Comparison of ENCODE assay signal across 1 cellular context in the genomic region with DNA sequence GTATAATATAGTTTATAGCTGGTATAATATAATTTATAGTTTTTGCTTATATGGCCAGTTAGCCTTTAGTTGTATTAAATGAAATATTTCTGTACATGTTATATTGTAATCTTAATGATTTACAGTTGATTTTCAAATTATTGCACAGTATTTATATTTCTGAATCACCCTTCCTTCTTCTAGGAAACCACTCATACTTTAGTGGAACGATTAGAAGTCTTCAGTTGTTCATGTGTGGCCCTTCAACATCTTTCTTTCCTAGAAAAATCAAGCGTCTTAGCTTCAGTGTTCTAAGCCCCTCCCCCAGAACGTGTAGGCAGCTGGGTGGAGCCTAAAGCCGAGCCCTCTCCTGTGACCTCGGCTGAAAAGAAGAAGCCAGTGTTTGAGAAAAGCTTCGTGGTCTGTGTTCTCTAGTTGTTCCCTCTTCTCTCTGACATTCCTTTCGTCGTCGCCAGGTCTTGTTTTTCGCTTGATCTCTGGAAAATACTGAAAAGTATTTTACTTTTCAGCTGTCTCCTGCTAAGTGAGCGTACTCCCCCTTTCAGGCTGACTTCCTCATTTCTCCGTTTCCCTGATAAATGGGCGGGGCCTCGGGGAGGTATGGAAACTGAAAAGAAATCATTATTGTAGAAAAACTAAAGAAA.
TF ChIP-seq lines count a peak whose summit lies in the region.

A gene with protein sequence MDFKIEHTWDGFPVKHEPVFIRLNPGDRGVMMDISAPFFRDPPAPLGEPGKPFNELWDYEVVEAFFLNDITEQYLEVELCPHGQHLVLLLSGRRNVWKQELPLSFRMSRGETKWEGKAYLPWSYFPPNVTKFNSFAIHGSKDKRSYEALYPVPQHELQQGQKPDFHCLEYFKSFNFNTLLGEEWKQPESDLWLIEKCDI (plus strand): TSS at position 342 of the 644 bp plus-strand sequence. CDS start 6,459 bp downstream, outside the sequence.

TF ChIP-seq in HepG2, 621 proteins besides CTCF, POLR2A, EP300 and RAD21 (continued from another document and continues in another):
- TF ChIP-seq, protein P1, sequence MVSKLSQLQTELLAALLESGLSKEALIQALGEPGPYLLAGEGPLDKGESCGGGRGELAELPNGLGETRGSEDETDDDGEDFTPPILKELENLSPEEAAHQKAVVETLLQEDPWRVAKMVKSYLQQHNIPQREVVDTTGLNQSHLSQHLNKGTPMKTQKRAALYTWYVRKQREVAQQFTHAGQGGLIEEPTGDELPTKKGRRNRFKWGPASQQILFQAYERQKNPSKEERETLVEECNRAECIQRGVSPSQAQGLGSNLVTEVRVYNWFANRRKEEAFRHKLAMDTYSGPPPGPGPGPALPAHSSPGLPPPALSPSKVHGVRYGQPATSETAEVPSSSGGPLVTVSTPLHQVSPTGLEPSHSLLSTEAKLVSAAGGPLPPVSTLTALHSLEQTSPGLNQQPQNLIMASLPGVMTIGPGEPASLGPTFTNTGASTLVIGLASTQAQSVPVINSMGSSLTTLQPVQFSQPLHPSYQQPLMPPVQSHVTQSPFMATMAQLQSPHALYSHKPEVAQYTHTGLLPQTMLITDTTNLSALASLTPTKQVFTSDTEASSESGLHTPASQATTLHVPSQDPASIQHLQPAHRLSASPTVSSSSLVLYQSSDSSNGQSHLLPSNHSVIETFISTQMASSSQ (IDR thresholded peaks at IDR 0.05; ENCODE audit: low read depth), result no peak
- TF ChIP-seq, protein P1 (CRISPR knock-in tag; IDR thresholded peaks at IDR 0.05; ENCODE audit: borderline replicate concordance), result no peak
- TF ChIP-seq ATF7 (IDR thresholded peaks at IDR 0.05), result no peak
- TF ChIP-seq ATF7 (CRISPR knock-in tag; IDR thresholded peaks at IDR 0.05), result no peak
- no peak for TF ChIP-seq ZNF484 (CRISPR knock-in tag; IDR thresholded peaks at IDR 0.05; ENCODE audit: borderline replicate concordance, low read depth)
- TF ChIP-seq RFXANK (CRISPR knock-in tag; IDR thresholded peaks at IDR 0.05), result no peak
- TF ChIP-seq RFX5 (IDR thresholded peaks at IDR 0.05; ENCODE audit: low read depth, low read length), result no peak
- peak; percentile 33; the same call in 1 of the 2 replicates for TF ChIP-seq NR2F6 (IDR thresholded peaks at IDR 0.05)
- TF ChIP-seq NR2F6 (CRISPR knock-in tag; IDR thresholded peaks at IDR 0.05), result no peak
- TF ChIP-seq DR1 (CRISPR knock-in tag; IDR thresholded peaks at IDR 0.05), result no peak
- peak; percentile 69 for TF ChIP-seq POLR2AphosphoS5 (IDR thresholded peaks at IDR 0.05; ENCODE audit: low read depth, low read length)
- no peak for TF ChIP-seq TOPORS (CRISPR knock-in tag; IDR thresholded peaks at IDR 0.05)
- no peak for TF ChIP-seq KLF6 (CRISPR knock-in tag; IDR thresholded peaks at IDR 0.05)
- TF ChIP-seq, protein P2, sequence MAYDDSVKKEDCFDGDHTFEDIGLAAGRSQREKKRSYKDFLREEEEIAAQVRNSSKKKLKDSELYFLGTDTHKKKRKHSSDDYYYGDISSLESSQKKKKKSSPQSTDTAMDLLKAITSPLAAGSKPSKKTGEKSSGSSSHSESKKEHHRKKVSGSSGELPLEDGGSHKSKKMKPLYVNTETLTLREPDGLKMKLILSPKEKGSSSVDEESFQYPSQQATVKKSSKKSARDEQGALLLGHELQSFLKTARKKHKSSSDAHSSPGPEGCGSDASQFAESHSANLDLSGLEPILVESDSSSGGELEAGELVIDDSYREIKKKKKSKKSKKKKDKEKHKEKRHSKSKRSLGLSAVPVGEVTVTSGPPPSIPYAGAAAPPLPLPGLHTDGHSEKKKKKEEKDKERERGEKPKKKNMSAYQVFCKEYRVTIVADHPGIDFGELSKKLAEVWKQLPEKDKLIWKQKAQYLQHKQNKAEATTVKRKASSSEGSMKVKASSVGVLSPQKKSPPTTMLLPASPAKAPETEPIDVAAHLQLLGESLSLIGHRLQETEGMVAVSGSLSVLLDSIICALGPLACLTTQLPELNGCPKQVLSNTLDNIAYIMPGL (CRISPR knock-in tag; IDR thresholded peaks at IDR 0.05; ENCODE audit: borderline replicate concordance in 1 of 2, low read depth in 1 of 2), result peak in 1 of 2 experiments; percentile 45; a peak in 1 of 4 replicates
- TF ChIP-seq TP53 (CRISPR knock-in tag; conservative IDR thresholded peaks at IDR 0.05), result no peak
- TF ChIP-seq, protein P3, sequence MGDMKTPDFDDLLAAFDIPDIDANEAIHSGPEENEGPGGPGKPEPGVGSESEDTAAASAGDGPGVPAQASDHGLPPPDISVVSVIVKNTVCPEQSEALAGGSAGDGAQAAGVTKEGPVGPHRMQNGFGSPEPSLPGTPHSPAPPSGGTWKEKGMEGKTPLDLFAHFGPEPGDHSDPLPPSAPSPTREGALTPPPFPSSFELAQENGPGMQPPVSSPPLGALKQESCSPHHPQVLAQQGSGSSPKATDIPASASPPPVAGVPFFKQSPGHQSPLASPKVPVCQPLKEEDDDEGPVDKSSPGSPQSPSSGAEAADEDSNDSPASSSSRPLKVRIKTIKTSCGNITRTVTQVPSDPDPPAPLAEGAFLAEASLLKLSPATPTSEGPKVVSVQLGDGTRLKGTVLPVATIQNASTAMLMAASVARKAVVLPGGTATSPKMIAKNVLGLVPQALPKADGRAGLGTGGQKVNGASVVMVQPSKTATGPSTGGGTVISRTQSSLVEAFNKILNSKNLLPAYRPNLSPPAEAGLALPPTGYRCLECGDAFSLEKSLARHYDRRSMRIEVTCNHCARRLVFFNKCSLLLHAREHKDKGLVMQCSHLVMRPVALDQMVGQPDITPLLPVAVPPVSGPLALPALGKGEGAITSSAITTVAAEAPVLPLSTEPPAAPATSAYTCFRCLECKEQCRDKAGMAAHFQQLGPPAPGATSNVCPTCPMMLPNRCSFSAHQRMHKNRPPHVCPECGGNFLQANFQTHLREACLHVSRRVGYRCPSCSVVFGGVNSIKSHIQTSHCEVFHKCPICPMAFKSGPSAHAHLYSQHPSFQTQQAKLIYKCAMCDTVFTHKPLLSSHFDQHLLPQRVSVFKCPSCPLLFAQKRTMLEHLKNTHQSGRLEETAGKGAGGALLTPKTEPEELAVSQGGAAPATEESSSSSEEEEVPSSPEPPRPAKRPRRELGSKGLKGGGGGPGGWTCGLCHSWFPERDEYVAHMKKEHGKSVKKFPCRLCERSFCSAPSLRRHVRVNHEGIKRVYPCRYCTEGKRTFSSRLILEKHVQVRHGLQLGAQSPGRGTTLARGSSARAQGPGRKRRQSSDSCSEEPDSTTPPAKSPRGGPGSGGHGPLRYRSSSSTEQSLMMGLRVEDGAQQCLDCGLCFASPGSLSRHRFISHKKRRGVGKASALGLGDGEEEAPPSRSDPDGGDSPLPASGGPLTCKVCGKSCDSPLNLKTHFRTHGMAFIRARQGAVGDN (CRISPR knock-in tag; IDR thresholded peaks at IDR 0.05), result no peak
- TF ChIP-seq PHF8 (CRISPR knock-in tag; IDR thresholded peaks at IDR 0.05), result peak; percentile 52; the same call in 1 of the 2 replicates
- TF ChIP-seq WIZ (CRISPR knock-in tag; IDR thresholded peaks at IDR 0.05), result no peak
- no peak for TF ChIP-seq SMAD1 (CRISPR knock-in tag; IDR thresholded peaks at IDR 0.05; ENCODE audit: borderline replicate concordance, low read depth)
- TF ChIP-seq, protein P4, sequence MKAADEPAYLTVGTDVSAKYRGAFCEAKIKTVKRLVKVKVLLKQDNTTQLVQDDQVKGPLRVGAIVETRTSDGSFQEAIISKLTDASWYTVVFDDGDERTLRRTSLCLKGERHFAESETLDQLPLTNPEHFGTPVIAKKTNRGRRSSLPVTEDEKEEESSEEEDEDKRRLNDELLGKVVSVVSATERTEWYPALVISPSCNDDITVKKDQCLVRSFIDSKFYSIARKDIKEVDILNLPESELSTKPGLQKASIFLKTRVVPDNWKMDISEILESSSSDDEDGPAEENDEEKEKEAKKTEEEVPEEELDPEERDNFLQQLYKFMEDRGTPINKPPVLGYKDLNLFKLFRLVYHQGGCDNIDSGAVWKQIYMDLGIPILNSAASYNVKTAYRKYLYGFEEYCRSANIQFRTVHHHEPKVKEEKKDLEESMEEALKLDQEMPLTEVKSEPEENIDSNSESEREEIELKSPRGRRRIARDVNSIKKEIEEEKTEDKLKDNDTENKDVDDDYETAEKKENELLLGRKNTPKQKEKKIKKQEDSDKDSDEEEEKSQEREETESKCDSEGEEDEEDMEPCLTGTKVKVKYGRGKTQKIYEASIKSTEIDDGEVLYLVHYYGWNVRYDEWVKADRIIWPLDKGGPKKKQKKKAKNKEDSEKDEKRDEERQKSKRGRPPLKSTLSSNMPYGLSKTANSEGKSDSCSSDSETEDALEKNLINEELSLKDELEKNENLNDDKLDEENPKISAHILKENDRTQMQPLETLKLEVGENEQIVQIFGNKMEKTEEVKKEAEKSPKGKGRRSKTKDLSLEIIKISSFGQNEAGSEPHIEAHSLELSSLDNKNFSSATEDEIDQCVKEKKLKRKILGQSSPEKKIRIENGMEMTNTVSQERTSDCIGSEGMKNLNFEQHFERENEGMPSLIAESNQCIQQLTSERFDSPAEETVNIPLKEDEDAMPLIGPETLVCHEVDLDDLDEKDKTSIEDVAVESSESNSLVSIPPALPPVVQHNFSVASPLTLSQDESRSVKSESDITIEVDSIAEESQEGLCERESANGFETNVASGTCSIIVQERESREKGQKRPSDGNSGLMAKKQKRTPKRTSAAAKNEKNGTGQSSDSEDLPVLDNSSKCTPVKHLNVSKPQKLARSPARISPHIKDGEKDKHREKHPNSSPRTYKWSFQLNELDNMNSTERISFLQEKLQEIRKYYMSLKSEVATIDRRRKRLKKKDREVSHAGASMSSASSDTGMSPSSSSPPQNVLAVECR (CRISPR knock-in tag; IDR thresholded peaks at IDR 0.05; ENCODE audit: borderline replicate concordance), result peak; percentile 50; the same call in 1 of the 2 replicates
- TF ChIP-seq, protein P5, sequence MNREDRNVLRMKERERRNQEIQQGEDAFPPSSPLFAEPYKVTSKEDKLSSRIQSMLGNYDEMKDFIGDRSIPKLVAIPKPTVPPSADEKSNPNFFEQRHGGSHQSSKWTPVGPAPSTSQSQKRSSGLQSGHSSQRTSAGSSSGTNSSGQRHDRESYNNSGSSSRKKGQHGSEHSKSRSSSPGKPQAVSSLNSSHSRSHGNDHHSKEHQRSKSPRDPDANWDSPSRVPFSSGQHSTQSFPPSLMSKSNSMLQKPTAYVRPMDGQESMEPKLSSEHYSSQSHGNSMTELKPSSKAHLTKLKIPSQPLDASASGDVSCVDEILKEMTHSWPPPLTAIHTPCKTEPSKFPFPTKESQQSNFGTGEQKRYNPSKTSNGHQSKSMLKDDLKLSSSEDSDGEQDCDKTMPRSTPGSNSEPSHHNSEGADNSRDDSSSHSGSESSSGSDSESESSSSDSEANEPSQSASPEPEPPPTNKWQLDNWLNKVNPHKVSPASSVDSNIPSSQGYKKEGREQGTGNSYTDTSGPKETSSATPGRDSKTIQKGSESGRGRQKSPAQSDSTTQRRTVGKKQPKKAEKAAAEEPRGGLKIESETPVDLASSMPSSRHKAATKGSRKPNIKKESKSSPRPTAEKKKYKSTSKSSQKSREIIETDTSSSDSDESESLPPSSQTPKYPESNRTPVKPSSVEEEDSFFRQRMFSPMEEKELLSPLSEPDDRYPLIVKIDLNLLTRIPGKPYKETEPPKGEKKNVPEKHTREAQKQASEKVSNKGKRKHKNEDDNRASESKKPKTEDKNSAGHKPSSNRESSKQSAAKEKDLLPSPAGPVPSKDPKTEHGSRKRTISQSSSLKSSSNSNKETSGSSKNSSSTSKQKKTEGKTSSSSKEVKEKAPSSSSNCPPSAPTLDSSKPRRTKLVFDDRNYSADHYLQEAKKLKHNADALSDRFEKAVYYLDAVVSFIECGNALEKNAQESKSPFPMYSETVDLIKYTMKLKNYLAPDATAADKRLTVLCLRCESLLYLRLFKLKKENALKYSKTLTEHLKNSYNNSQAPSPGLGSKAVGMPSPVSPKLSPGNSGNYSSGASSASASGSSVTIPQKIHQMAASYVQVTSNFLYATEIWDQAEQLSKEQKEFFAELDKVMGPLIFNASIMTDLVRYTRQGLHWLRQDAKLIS (CRISPR knock-in tag; IDR thresholded peaks at IDR 0.05), result no peak
- TF ChIP-seq, protein P6, sequence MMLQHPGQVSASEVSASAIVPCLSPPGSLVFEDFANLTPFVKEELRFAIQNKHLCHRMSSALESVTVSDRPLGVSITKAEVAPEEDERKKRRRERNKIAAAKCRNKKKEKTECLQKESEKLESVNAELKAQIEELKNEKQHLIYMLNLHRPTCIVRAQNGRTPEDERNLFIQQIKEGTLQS (CRISPR knock-in tag; IDR thresholded peaks at IDR 0.05), result no peak
- no peak for TF ChIP-seq CREB1 (IDR thresholded peaks at IDR 0.05)
- peak; percentile 45 for TF ChIP-seq CREB1 (CRISPR knock-in tag; IDR thresholded peaks at IDR 0.05)
- no peak for TF ChIP-seq ZNF709 (CRISPR knock-in tag; IDR thresholded peaks at IDR 0.05)
- no peak for TF ChIP-seq ZNF180 (CRISPR knock-in tag; IDR thresholded peaks at IDR 0.05; ENCODE audit: borderline replicate concordance, low read depth)
- TF ChIP-seq, protein P7, sequence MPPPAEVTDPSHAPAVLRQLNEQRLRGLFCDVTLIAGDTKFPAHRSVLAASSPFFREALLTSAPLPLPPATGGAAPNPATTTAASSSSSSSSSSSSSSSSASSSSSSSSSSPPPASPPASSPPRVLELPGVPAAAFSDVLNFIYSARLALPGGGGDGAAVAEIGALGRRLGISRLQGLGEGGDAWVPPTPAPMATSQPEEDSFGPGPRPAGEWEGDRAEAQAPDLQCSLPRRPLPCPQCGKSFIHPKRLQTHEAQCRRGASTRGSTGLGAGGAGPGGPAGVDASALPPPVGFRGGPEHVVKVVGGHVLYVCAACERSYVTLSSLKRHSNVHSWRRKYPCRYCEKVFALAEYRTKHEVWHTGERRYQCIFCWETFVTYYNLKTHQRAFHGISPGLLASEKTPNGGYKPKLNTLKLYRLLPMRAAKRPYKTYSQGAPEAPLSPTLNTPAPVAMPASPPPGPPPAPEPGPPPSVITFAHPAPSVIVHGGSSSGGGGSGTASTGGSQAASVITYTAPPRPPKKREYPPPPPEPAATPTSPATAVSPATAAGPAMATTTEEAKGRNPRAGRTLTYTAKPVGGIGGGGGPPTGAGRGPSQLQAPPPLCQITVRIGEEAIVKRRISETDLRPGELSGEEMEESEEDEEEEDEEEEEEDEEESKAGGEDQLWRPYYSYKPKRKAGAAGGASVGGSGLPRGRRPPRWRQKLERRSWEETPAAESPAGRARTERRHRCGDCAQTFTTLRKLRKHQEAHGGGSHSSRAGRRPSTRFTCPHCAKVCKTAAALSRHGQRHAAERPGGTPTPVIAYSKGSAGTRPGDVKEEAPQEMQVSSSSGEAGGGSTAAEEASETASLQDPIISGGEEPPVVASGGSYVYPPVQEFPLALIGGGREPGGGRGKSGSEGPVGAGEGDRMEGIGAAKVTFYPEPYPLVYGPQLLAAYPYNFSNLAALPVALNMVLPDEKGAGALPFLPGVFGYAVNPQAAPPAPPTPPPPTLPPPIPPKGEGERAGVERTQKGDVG (CRISPR knock-in tag; IDR thresholded peaks at IDR 0.05; ENCODE audit: borderline replicate concordance), result no peak
- no peak for TF ChIP-seq ZNF816 (CRISPR knock-in tag; IDR thresholded peaks at IDR 0.05; ENCODE audit: borderline replicate concordance)
- no peak for TF ChIP-seq SMAD9 (CRISPR knock-in tag; IDR thresholded peaks at IDR 0.05)
- no peak for TF ChIP-seq ZKSCAN8 (CRISPR knock-in tag; IDR thresholded peaks at IDR 0.05; ENCODE audit: borderline replicate concordance)
- TF ChIP-seq HMG20B (CRISPR knock-in tag; conservative IDR thresholded peaks at IDR 0.05), result no peak
- TF ChIP-seq NFKB2 (CRISPR knock-in tag; IDR thresholded peaks at IDR 0.05; ENCODE audit: borderline replicate concordance), result no peak
